1 cellular context compared by ENCODE assay signal in the genomic region with DNA sequence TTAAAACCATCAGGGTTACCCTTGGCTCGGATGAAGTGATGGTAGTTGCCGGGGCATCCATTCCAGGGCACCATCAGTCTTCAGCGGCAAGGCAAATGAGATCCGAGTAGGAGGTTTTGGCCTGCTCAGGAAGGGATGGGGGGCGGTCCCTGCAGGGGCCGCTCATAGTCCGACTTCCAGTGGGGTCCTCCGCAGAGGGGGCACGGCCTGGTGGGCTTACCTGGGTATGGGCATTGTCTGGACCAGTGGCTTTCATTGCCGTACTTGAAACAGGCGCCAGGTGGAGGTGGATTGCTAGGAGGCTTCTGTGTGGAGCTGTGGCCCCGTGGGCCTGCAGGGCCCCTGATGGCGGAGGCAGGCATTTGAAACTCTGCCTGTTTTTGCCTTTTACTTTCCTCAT.
A peak's percentile ranks its signal among the peaks of the same experiment; 100 is the strongest.
TF ChIP-seq lines count a peak whose summit lies in the region.

No MANE protein-coding gene starts in this region.

TF ChIP-seq in GM12878, 131 proteins besides CTCF, POLR2A, EP300 and RAD21:
- peak; percentile 85 for TF ChIP-seq MLLT1 (IDR thresholded peaks at IDR 0.05)
TF ChIP-seq in GM12878: peak in this region for 1; not testable (repeated sequence) for 130.
